7 cellular contexts compared by ENCODE assay signal in the genomic region with DNA sequence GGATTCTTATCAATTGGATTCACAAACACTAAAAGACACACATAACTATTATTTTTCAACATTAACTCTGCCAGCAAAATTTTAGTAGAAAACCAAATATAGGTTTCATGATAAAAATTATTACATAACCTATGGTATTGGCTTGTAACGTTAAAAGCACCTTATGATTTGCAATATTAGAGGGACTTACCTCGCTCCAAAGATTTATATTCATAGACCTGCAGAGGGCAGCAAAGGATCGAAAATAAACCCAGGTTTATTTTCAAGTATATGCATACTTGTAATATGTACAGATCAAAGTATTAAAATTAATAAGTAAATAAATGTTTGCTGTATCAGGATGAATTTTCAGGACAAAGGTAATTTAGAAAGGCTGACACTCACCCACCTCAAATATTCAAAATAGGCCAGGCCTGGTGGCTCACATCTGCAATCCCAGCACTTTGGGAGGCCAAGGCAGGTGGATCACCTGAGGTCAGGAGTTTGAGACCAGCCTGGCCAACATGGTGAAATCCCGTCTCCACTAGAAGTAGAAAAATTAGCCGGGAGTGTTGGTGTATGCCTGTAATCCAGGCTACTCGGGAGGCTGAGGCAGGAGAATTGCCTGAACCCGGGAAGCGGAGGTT. TPM values are rescaled to one million over a fixed set of nuclear protein-coding genes. Genes with fewer than 3 reads are reported as not detected.
A peak's percentile ranks its signal among the peaks of the same experiment; 100 is the strongest.
DNase-seq lines count a peak whose midpoint lies in the region; ATAC-seq and TF ChIP-seq lines count a peak whose summit lies in the region.

No MANE protein-coding gene starts in this region.

- H3K4me3 ChIP-seq in SU-DHL-6 (ENCODE audit: insufficient read depth, low read length, poor library complexity, severe bottlenecking) (no peak overlapping the region), transverse colon (no peak overlapping the region)

- H2AFZ ChIP-seq in SU-DHL-6 (ENCODE audit: low read depth, low read length, severe bottlenecking) = no peak overlapping the region

- 41 to 71% methylated on average over 3 to 8 of the region's 8 CpGs for WGBS in transverse colon (ENCODE audit: low coverage in 1 of 2), 2 donors

- TF ChIP-seq CTCF in SU-DHL-6 (IDR thresholded peaks at IDR 0.05; ENCODE audit: insufficient read depth, low read length, poor library complexity, severe bottlenecking) = peak; percentile 29
- peak in 4 of 5 experiments; percentile 14 to 24 (median 18) for TF ChIP-seq CTCF in transverse colon (IDR thresholded peaks at IDR 0.05)

- H3K36me3 ChIP-seq in SU-DHL-6 (ENCODE audit: low read length) (peaks cover 67% of the 10 kb centered on the region), transverse colon (peaks cover 0 to 62% (median 27%) of the 10 kb centered on the region in 4 donors)

- CTCF ChIA-PET in HEK293T (lab: Yijun Ruan, JAX) = no interaction called here

- no peaks in the 10 kb centered on the region for H3K27me3 ChIP-seq in SU-DHL-6 (ENCODE audit: low read length)
- H3K27me3 ChIP-seq in transverse colon = no peaks in the 10 kb centered on the region

- intact Hi-C loops in transverse colon (cut with DNase I; ENCODE audit: low total_unique reads) = no loop called here

- POLR2A ChIA-PET in HEK293T (lab: Yijun Ruan, JAX) = no interaction called here

- in situ Hi-C loops in transverse colon (cut with MboI; ENCODE audit: low pct_ligation_motif_present in 1 of 4, low pct_unique_long_range_greater_than_20kb in 1 of 4, low sequenced_read_pairs in 3 of 4) = no loop called here

- no peak for ATAC-seq in GM21825 (IDR thresholded peaks at IDR 0.05; ENCODE audit: unreplicated experiment)

- no peak for TF ChIP-seq EP300 in transverse colon (IDR thresholded peaks at IDR 0.05; ENCODE audit: low read depth)

- H3K9me2 ChIP-seq in SU-DHL-6 (replicated peaks; ENCODE audit: insufficient read depth, low read length) = no peaks in the 10 kb centered on the region

- no peak overlapping the region for H3K4me2 ChIP-seq in SU-DHL-6 (ENCODE audit: low read depth, low read length, poor library complexity, severe bottlenecking)

- no peak overlapping the region for H3K9ac ChIP-seq in SU-DHL-6 (ENCODE audit: low read length)

- no peak for TF ChIP-seq POLR2A in transverse colon (IDR thresholded peaks at IDR 0.05)

- peaks cover 5% of the 10 kb centered on the region; the same call in 1 of the 2 replicates for H4K20me1 ChIP-seq in SU-DHL-6 (ENCODE audit: low read depth, low read length)

- DNase-seq in DMS153 (lab: John Stamatoyannopoulos, UW) (peak; percentile 20), HEK293T (ENCODE audit: extremely low spot score) (peak; percentile 10), globus pallidus (ENCODE audit: low spot score) (peak; percentile 73), transverse colon (no peak), mucosa of gallbladder (ENCODE audit: low spot score) (no peak)

- no peaks in the 10 kb centered on the region for H3K79me2 ChIP-seq in SU-DHL-6 (ENCODE audit: insufficient read depth, low read length)

- peaks cover 9% of the 10 kb centered on the region; the same call in 1 of the 2 replicates for H3F3A ChIP-seq in SU-DHL-6 (ENCODE audit: insufficient read depth)

- no peaks in the 10 kb centered on the region for H3K4me1 ChIP-seq in transverse colon

- H3K9me3 ChIP-seq in SU-DHL-6 (ENCODE audit: insufficient read depth, low read length) (no peaks in the 10 kb centered on the region), transverse colon (no peaks in the 10 kb centered on the region)

- H3K27ac ChIP-seq in SU-DHL-6 (ENCODE audit: low read depth, low read length) (no peak overlapping the region), transverse colon (no peak overlapping the region)

TF ChIP-seq in HEK293T, 16 proteins besides CTCF, POLR2A, EP300 and RAD21:
- TF ChIP-seq CTBP1 (IDR thresholded peaks at IDR 0.05; ENCODE audit: borderline replicate concordance) (no peak), SUZ12 (IDR thresholded peaks at IDR 0.05) (no peak), NFRKB (IDR thresholded peaks at IDR 0.05) (no peak), ZNF384 (IDR thresholded peaks at IDR 0.05) (no peak), L3MBTL2 (conservative IDR thresholded peaks at IDR 0.05) (no peak), LEF1 (IDR thresholded peaks at IDR 0.05; ENCODE audit: borderline replicate concordance) (no peak), FOXA1 (IDR thresholded peaks at IDR 0.05) (no peak), FOXM1 (IDR thresholded peaks at IDR 0.05; ENCODE audit: borderline replicate concordance) (no peak)

RNA-seq across cellular contexts. Expression of a gene that starts 45.3 kb away (rescaled TPM):
- total RNA-seq in transverse colon (10 to 100 TPM; 35.9 to 83.3 (median 59.7) TPM), mucosa of gallbladder (60.7 TPM)

Comparison
In these comparisons a context has a peak if more than half of its experiments do, and no peak if none do; other contexts are left out.
1. DNase-seq: peak in DMS153 (single experiment), HEK293T (single experiment) and globus pallidus (single experiment); none in transverse colon (single experiment) and mucosa of gallbladder (single experiment).